Comparison of ENCODE assay signal across 35 cellular contexts in genomic region chr7:41973331-41973730, GRCh38.
"Had no signal": no experiment of that assay in that cellular context is flagged by ENCODE, and none has a peak within 500 bp of the region (broad histone marks: within the 10 kb centered on the region; RNA-seq: fewer than 3 reads in every experiment).

No MANE protein-coding gene starts in this region.

- H3K27me3 ChIP-seq: MG63 had no signal

- H3K4me2 ChIP-seq: KMS-11 had no signal

- H3K9ac ChIP-seq: KMS-11 had no signal

- H3K27ac ChIP-seq: KMS-11 had no signal

- H3K4me3 ChIP-seq: MG63 had no signal

- H3K9me3 ChIP-seq: MG63 had no signal

- H3K36me3 ChIP-seq: MG63 had no signal

- DNase-seq: Karpas-422, Kasumi-1, KG1, MG63, MM.1S, MV-4-11, NCI-H1048, NCI-H1092, NCI-H1092 treated with DMSO at 0.1 percent for 48 hours, NCI-H1105, NCI-H1105 treated with DMSO at 0.1 percent for 48 hours, NCI-H1417, NCI-H1417 treated with DMSO at 0.1 percent for 48 hours, NCI-H1436, NCI-H1436 treated with DMSO at 0.1 percent for 48 hours, NCI-H146, NCI-H1694, NCI-H1694 treated with DMSO at 0.1 percent for 48 hours, NCI-H187, NCI-H187 treated with DMSO at 0.1 percent for 48 hours, NCI-H1930, NCI-H2029, NCI-H2029 treated with DMSO at 0.1 percent for 48 hours, NCI-H2081, NCI-H2081 treated with DMSO at 0.1 percent for 48 hours, NCI-H2107, NCI-H2171, NCI-H2171 treated with DMSO at 0.1 percent for 48 hours, NCI-H2227 treated with DMSO at 0.1 percent for 48 hours, NCI-H226, NCI-H345, NCI-H446, NCI-H446 treated with DMSO at 0.1 percent for 48 hours, NCI-H510A had no signal
